36 cellular contexts compared by ENCODE assay signal in the genomic region with DNA sequence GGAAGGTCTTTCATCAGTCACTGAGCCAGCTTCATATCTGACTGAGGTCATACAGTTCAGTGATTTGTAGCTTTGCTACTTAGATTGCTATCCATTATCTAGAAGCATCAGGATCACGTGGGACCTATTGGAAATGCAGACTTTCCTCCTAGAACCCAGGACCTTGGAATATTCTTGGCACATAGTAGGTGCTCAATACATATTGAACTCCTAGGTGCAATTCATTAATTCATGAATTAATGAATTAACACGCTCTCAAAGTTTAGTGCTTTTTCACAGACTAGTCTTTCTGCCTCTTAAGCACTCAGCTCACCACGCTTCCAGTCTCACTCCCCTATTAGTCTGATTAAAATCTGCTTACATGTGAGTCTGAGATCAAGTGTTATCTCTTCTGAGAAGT. TPM values are rescaled to one million over a fixed set of nuclear protein-coding genes. Genes with fewer than 3 reads are reported as not detected.
"Had no signal": no experiment of that assay in that cellular context is flagged by ENCODE, and none has a peak within 500 bp of the region (broad histone marks: within the 10 kb centered on the region; RNA-seq: fewer than 3 reads in every experiment).

No MANE protein-coding gene starts in this region.

- H3K9me3 ChIP-seq: ascending aorta had no signal

- H3K27me3 ChIP-seq: ascending aorta, cardiac muscle cell had no signal

- H3K36me3 ChIP-seq: ascending aorta, cardiac muscle cell, WERI-Rb-1 had no signal

- H3K4me3 ChIP-seq: ascending aorta, cardiac muscle cell had no signal

- H3K36me3 Mint-ChIP-seq: activated CD8-positive, alpha-beta memory T cell treated with anti-CD3 and anti-CD28 coated beads, Interleukin-2, amount 10 ng/mL, durations not matched to agents 7 days and 5 days; activated naive CD4-positive, alpha-beta T cell treated with anti-CD3 and anti-CD28 coated beads, Interleukin-2, amount 50 U/mL, for 24 hours; activated naive CD8-positive, alpha-beta T cell treated with anti-CD3 and anti-CD28 coated beads, Interleukin-2, amount 10 ng/mL, durations not matched to agents 7 days and 5 days had no signal

- H3K27ac ChIP-seq: ascending aorta, cardiac muscle cell, RWPE1, WERI-Rb-1 had no signal

- H3K27ac Mint-ChIP-seq: activated CD4-positive, alpha-beta memory T cell treated with anti-CD3 and anti-CD28 coated beads, Interleukin-2, amount 10 ng/mL, durations not matched to agents 7 days and 5 days; activated CD8-positive, alpha-beta memory T cell treated with anti-CD3 and anti-CD28 coated beads, Interleukin-2, amount 10 ng/mL, durations not matched to agents 7 days and 5 days; activated naive CD4-positive, alpha-beta T cell treated with anti-CD3 and anti-CD28 coated beads, Interleukin-2, amount 50 U/mL, for 24 hours; activated naive CD8-positive, alpha-beta T cell treated with anti-CD3 and anti-CD28 coated beads, Interleukin-2, amount 10 ng/mL, durations not matched to agents 7 days and 5 days; activated T-helper 2 cell treated with anti-CD3 and anti-CD28 coated beads, Interferon-gamma antibody, Interleukin-2, Interleukin-4, amounts not matched to agents 10 μg/mL and 5 μg/mL and 100 μg/mL, durations not matched to agents 14 hours and 24 hours and 36 hours had no signal

- H3K4me1 Mint-ChIP-seq: activated CD4-positive, alpha-beta memory T cell treated with anti-CD3 and anti-CD28 coated beads, Interleukin-2, amount 10 ng/mL, durations not matched to agents 7 days and 5 days; activated CD8-positive, alpha-beta memory T cell treated with anti-CD3 and anti-CD28 coated beads, Interleukin-2, amount 10 ng/mL, durations not matched to agents 7 days and 5 days; activated naive CD4-positive, alpha-beta T cell treated with anti-CD3 and anti-CD28 coated beads, Interleukin-2, amount 50 U/mL, for 24 hours; activated naive CD8-positive, alpha-beta T cell treated with anti-CD3 and anti-CD28 coated beads, Interleukin-2, amount 10 ng/mL, durations not matched to agents 7 days and 5 days; central memory CD8-positive, alpha-beta T cell had no signal

- H3K9me3 Mint-ChIP-seq: activated CD4-positive, alpha-beta memory T cell treated with anti-CD3 and anti-CD28 coated beads, Interleukin-2, amount 10 ng/mL, durations not matched to agents 7 days and 5 days; activated naive CD4-positive, alpha-beta T cell treated with anti-CD3 and anti-CD28 coated beads, Interleukin-2, amount 50 U/mL, for 24 hours; activated naive CD8-positive, alpha-beta T cell treated with anti-CD3 and anti-CD28 coated beads, Interleukin-2, amount 10 ng/mL, durations not matched to agents 7 days and 5 days; activated T-helper 2 cell treated with anti-CD3 and anti-CD28 coated beads, Interferon-gamma antibody, Interleukin-2, Interleukin-4, amounts not matched to agents 10 μg/mL and 5 μg/mL and 100 μg/mL, durations not matched to agents 14 hours and 24 hours and 36 hours; central memory CD8-positive, alpha-beta T cell had no signal

- DNase-seq: activated CD4-positive, alpha-beta memory T cell treated with anti-CD3 and anti-CD28 coated beads, Interleukin-2, amount 10 ng/mL, durations not matched to agents 7 days and 5 days; activated CD4-positive, alpha-beta T cell treated with anti-CD3 and anti-CD28 coated beads for 1 hour; activated CD4-positive, alpha-beta T cell treated with anti-CD3 and anti-CD28 coated beads for 48 hours; activated CD4-positive, CD25-positive, alpha-beta regulatory T cell; activated CD8-positive, alpha-beta memory T cell treated with anti-CD3 and anti-CD28 coated beads for 24 hours; activated CD8-positive, alpha-beta memory T cell treated with anti-CD3 and anti-CD28 coated beads, Interleukin-2, amount 10 ng/mL, durations not matched to agents 7 days and 5 days; activated gamma-delta T cell; activated naive CD4-positive, alpha-beta T cell treated with Interleukin-2 at 50 U/mL for 16 hours; activated naive CD8-positive, alpha-beta T cell treated with anti-CD3 and anti-CD28 coated beads, Interleukin-2, amount 10 ng/mL, durations not matched to agents 7 days and 5 days; activated T-cell treated with anti-CD3 and anti-CD28 coated beads, Interleukin-2, amount 50 U/mL, for 1 hour; amygdala; MM.1S; MV-4-11; NCI-H1092; NCI-H1436 treated with DMSO at 0.1 percent for 48 hours; NCI-H187; NCI-H2029 treated with DMSO at 0.1 percent for 48 hours; NCI-H2107; NCI-H2171; NCI-H510A; NCI-H526 treated with DMSO at 0.1 percent for 48 hours; NCI-H774; Right ventricle myocardium superior; SW 1271; T-helper 1 cell; T-helper 2 cell; T-helper 9 cell; WERI-Rb-1 had no signal

- ATAC-seq: activated CD8-positive, alpha-beta memory T cell treated with anti-CD3 and anti-CD28 coated beads, Interleukin-2, amount 10 ng/mL, durations not matched to agents 7 days and 5 days had no signal

- H3K4me3 Mint-ChIP-seq: activated CD4-positive, alpha-beta memory T cell treated with anti-CD3 and anti-CD28 coated beads, Interleukin-2, amount 10 ng/mL, durations not matched to agents 7 days and 5 days; activated CD8-positive, alpha-beta memory T cell treated with anti-CD3 and anti-CD28 coated beads, Interleukin-2, amount 10 ng/mL, durations not matched to agents 7 days and 5 days; activated naive CD4-positive, alpha-beta T cell treated with anti-CD3 and anti-CD28 coated beads, Interleukin-2, amount 50 U/mL, for 24 hours; activated naive CD8-positive, alpha-beta T cell treated with anti-CD3 and anti-CD28 coated beads, Interleukin-2, amount 10 ng/mL, durations not matched to agents 7 days and 5 days; central memory CD8-positive, alpha-beta T cell had no signal

- H3K4me1 ChIP-seq: ascending aorta had no signal

RNA-seq across cellular contexts. Expression of gene SELE, which starts 48.7 kb away (rescaled TPM):
- total RNA-seq: activated CD4-positive, alpha-beta memory T cell treated with anti-CD3 and anti-CD28 coated beads, Interleukin-2, amount 10 ng/mL, durations not matched to agents 7 days and 5 days; activated CD8-positive, alpha-beta memory T cell treated with anti-CD3 and anti-CD28 coated beads, Interleukin-2, amount 10 ng/mL, durations not matched to agents 7 days and 5 days; activated naive CD8-positive, alpha-beta T cell treated with anti-CD3 and anti-CD28 coated beads, Interleukin-2, amount 10 ng/mL, durations not matched to agents 7 days and 5 days; activated T-helper 2 cell treated with anti-CD3 and anti-CD28 coated beads, Interferon-gamma antibody, Interleukin-2, Interleukin-4, amounts not matched to agents 10 μg/mL and 5 μg/mL and 100 μg/mL, durations not matched to agents 14 hours and 24 hours and 36 hours; cardiac muscle cell; chondrocyte; LHCN-M2 had no signal
- polyA plus RNA-seq: cardiac muscle cell had no signal
